ENCODE assay signal across 1 cellular context in genomic region chr9:89218040-89218928, GRCh38.
TF ChIP-seq lines count a peak whose summit lies in the region.

No MANE protein-coding gene starts in this region.

TF ChIP-seq in H1, 55 proteins besides CTCF, POLR2A, EP300 and RAD21:
- TF ChIP-seq TAF1 (IDR thresholded peaks at IDR 0.05; ENCODE audit: low read depth, low read length) (no peak), SIN3A (conservative IDR thresholded peaks at IDR 0.05 in 1 of 2, IDR thresholded peaks at IDR 0.05 in 1 of 2; ENCODE audit: low read depth in 1 of 2, low read length in 2 of 2) (no peak), SIX5 (IDR thresholded peaks at IDR 0.05; ENCODE audit: low read depth, low read length) (no peak), EZH2 (IDR thresholded peaks at IDR 0.05; ENCODE audit: low read depth, low read length, severe bottlenecking) (no peak), CHD2 (IDR thresholded peaks at IDR 0.05; ENCODE audit: low read length) (no peak), TBP (IDR thresholded peaks at IDR 0.05; ENCODE audit: low read depth, low read length) (no peak), PHF8 (conservative IDR thresholded peaks at IDR 0.05; ENCODE audit: low read depth, low read length) (no peak), ZNF274 (IDR thresholded peaks at IDR 0.05; ENCODE audit: borderline replicate concordance, extremely low read depth, low read length) (no peak), RFX5 (IDR thresholded peaks at IDR 0.05; ENCODE audit: borderline replicate concordance, low read depth, low read length) (no peak), CTBP2 (IDR thresholded peaks at IDR 0.05; ENCODE audit: borderline replicate concordance, insufficient read depth, insufficient read length, low read length) (no peak), NANOG (IDR thresholded peaks at IDR 0.05; ENCODE audit: insufficient read depth, low read depth, low read length, poor library complexity, severe bottlenecking) (no peak), GTF2F1 (IDR thresholded peaks at IDR 0.05; ENCODE audit: borderline replicate concordance, low read depth, low read length) (no peak), SUZ12 (IDR thresholded peaks at IDR 0.05; ENCODE audit: low read length) (no peak), YY1 (IDR thresholded peaks at IDR 0.05; ENCODE audit: low read depth, low read length) (no peak), RNF2 (IDR thresholded peaks at IDR 0.05; ENCODE audit: borderline replicate concordance, low read depth, low read length, missing control alignments, poor library complexity, severe bottlenecking) (no peak)
- TF ChIP-seq, protein P1, sequence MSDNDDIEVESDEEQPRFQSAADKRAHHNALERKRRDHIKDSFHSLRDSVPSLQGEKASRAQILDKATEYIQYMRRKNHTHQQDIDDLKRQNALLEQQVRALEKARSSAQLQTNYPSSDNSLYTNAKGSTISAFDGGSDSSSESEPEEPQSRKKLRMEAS (IDR thresholded peaks at IDR 0.05) = no peak
